In the genomic region with DNA sequence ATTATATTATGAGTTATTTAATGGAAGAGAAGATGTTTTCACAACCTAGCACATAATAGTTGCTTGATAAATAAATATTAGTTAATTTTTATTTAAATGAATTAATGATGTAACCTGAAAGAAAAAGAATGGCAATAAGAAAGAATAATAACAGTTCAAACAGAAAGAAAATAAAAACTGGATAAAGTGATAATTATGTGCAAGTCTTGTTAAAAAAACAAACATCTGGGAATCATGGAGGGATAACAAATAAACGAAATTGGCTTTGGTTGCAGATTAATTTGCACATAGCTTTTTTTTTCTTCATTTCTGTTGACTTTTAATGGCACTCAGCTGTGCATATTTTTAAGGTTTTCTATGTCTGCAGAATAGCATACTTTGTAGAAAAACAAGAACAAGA, we compare ENCODE assay signal across 7 cellular contexts.
"Had no signal": no experiment of that assay in that cellular context is flagged by ENCODE, and none has a peak within 500 bp of the region (broad histone marks: within the 10 kb centered on the region; RNA-seq: fewer than 3 reads in every experiment).

No MANE protein-coding gene starts in this region.

- FAIRE-seq: G401.6, GM12891, GM18507, GM19239 had no signal

- DNase-seq: GDM1, GF-D8 had no signal

- H3K4me3 ChIP-seq: GM12878 had no signal

- ATAC-seq: GM12878 had no signal
